ENCODE assay signal across 1 cellular context in genomic region chr19:45032421-45032820, GRCh38.
A peak's percentile ranks its signal among the peaks of the same experiment; 100 is the strongest.
TF ChIP-seq lines count a peak whose summit lies in the region.

No MANE protein-coding gene starts in this region.

TF ChIP-seq in HepG2, 621 proteins besides CTCF, POLR2A, EP300 and RAD21 (continued from another document):
- TF ChIP-seq, protein P1, sequence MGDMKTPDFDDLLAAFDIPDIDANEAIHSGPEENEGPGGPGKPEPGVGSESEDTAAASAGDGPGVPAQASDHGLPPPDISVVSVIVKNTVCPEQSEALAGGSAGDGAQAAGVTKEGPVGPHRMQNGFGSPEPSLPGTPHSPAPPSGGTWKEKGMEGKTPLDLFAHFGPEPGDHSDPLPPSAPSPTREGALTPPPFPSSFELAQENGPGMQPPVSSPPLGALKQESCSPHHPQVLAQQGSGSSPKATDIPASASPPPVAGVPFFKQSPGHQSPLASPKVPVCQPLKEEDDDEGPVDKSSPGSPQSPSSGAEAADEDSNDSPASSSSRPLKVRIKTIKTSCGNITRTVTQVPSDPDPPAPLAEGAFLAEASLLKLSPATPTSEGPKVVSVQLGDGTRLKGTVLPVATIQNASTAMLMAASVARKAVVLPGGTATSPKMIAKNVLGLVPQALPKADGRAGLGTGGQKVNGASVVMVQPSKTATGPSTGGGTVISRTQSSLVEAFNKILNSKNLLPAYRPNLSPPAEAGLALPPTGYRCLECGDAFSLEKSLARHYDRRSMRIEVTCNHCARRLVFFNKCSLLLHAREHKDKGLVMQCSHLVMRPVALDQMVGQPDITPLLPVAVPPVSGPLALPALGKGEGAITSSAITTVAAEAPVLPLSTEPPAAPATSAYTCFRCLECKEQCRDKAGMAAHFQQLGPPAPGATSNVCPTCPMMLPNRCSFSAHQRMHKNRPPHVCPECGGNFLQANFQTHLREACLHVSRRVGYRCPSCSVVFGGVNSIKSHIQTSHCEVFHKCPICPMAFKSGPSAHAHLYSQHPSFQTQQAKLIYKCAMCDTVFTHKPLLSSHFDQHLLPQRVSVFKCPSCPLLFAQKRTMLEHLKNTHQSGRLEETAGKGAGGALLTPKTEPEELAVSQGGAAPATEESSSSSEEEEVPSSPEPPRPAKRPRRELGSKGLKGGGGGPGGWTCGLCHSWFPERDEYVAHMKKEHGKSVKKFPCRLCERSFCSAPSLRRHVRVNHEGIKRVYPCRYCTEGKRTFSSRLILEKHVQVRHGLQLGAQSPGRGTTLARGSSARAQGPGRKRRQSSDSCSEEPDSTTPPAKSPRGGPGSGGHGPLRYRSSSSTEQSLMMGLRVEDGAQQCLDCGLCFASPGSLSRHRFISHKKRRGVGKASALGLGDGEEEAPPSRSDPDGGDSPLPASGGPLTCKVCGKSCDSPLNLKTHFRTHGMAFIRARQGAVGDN (CRISPR knock-in tag; IDR thresholded peaks at IDR 0.05) = 0 out of 2 replicates have a peak, but pooled peaks have one; percentile 27
- TF ChIP-seq, protein P2, sequence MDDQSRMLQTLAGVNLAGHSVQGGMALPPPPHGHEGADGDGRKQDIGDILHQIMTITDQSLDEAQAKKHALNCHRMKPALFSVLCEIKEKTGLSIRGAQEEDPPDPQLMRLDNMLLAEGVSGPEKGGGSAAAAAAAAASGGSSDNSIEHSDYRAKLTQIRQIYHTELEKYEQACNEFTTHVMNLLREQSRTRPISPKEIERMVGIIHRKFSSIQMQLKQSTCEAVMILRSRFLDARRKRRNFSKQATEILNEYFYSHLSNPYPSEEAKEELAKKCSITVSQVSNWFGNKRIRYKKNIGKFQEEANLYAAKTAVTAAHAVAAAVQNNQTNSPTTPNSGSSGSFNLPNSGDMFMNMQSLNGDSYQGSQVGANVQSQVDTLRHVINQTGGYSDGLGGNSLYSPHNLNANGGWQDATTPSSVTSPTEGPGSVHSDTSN (CRISPR knock-in tag; IDR thresholded peaks at IDR 0.05; ENCODE audit: borderline replicate concordance) = no peak
- TF ChIP-seq TEF (CRISPR knock-in tag; IDR thresholded peaks at IDR 0.05) (no peak), BORCS8-MEF2B (CRISPR knock-in tag; IDR thresholded peaks at IDR 0.05) (no peak), ZNF781 (CRISPR knock-in tag; IDR thresholded peaks at IDR 0.05; ENCODE audit: borderline replicate concordance, not compliant biosample characterization) (no peak), ZNF263 (CRISPR knock-in tag; IDR thresholded peaks at IDR 0.05) (no peak), HHEX (CRISPR knock-in tag; IDR thresholded peaks at IDR 0.05) (no peak), SIX1 (CRISPR knock-in tag; IDR thresholded peaks at IDR 0.05; ENCODE audit: borderline replicate concordance) (no peak), IRF1 (CRISPR knock-in tag; IDR thresholded peaks at IDR 0.05; ENCODE audit: low read depth) (no peak), TAF15 (IDR thresholded peaks at IDR 0.05; ENCODE audit: low read depth, low read length, poor library complexity, severe bottlenecking) (no peak), SNRNP70 (IDR thresholded peaks at IDR 0.05; ENCODE audit: low read depth, low read length) (no peak), ZNF589 (CRISPR knock-in tag; conservative IDR thresholded peaks at IDR 0.05) (no peak), ZSCAN22 (CRISPR knock-in tag; IDR thresholded peaks at IDR 0.05) (no peak), ZNF891 (CRISPR knock-in tag; IDR thresholded peaks at IDR 0.05) (0 out of 2 replicates have a peak, but pooled peaks have one; percentile 19), ZNF468 (CRISPR knock-in tag; IDR thresholded peaks at IDR 0.05) (no peak), KMT2B (CRISPR knock-in tag; IDR thresholded peaks at IDR 0.05) (no peak), ZBTB38 (CRISPR knock-in tag; IDR thresholded peaks at IDR 0.05) (peak; percentile 84), ZNF138 (CRISPR knock-in tag; IDR thresholded peaks at IDR 0.05; ENCODE audit: low read depth) (no peak), TGIF2 (CRISPR knock-in tag; IDR thresholded peaks at IDR 0.05) (no peak), LCORL (IDR thresholded peaks at IDR 0.05) (no peak), LCORL (CRISPR knock-in tag; IDR thresholded peaks at IDR 0.05) (no peak), ETV6 (CRISPR knock-in tag; conservative IDR thresholded peaks at IDR 0.05) (no peak)
- TF ChIP-seq, protein P3, sequence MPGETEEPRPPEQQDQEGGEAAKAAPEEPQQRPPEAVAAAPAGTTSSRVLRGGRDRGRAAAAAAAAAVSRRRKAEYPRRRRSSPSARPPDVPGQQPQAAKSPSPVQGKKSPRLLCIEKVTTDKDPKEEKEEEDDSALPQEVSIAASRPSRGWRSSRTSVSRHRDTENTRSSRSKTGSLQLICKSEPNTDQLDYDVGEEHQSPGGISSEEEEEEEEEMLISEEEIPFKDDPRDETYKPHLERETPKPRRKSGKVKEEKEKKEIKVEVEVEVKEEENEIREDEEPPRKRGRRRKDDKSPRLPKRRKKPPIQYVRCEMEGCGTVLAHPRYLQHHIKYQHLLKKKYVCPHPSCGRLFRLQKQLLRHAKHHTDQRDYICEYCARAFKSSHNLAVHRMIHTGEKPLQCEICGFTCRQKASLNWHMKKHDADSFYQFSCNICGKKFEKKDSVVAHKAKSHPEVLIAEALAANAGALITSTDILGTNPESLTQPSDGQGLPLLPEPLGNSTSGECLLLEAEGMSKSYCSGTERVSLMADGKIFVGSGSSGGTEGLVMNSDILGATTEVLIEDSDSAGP (CRISPR knock-in tag; IDR thresholded peaks at IDR 0.05; ENCODE audit: borderline replicate concordance) = peak; percentile 11; the same call in 1 of the 2 replicates
- TF ChIP-seq, protein P4, sequence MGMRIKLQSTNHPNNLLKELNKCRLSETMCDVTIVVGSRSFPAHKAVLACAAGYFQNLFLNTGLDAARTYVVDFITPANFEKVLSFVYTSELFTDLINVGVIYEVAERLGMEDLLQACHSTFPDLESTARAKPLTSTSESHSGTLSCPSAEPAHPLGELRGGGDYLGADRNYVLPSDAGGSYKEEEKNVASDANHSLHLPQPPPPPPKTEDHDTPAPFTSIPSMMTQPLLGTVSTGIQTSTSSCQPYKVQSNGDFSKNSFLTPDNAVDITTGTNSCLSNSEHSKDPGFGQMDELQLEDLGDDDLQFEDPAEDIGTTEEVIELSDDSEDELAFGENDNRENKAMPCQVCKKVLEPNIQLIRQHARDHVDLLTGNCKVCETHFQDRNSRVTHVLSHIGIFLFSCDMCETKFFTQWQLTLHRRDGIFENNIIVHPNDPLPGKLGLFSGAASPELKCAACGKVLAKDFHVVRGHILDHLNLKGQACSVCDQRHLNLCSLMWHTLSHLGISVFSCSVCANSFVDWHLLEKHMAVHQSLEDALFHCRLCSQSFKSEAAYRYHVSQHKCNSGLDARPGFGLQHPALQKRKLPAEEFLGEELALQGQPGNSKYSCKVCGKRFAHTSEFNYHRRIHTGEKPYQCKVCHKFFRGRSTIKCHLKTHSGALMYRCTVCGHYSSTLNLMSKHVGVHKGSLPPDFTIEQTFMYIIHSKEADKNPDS (CRISPR knock-in tag; IDR thresholded peaks at IDR 0.05) = no peak
- TF ChIP-seq, protein P5, sequence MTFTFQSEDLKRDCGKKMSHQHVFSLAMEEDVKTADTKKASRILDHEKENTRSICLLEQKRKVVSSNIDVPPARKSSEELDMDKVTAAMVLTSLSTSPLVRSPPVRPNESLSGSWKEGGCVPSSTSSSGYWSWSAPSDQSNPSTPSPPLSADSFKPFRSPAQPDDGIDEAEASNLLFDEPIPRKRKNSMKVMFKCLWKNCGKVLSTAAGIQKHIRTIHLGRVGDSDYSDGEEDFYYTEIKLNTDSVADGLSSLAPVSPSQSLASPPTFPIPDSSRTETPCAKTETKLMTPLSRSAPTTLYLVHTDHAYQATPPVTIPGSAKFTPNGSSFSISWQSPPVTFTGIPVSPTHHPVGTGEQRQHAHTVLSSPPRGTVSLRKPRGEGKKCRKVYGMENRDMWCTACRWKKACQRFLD (CRISPR knock-in tag; IDR thresholded peaks at IDR 0.05; ENCODE audit: borderline replicate concordance) = no peak
